In the genomic region with DNA sequence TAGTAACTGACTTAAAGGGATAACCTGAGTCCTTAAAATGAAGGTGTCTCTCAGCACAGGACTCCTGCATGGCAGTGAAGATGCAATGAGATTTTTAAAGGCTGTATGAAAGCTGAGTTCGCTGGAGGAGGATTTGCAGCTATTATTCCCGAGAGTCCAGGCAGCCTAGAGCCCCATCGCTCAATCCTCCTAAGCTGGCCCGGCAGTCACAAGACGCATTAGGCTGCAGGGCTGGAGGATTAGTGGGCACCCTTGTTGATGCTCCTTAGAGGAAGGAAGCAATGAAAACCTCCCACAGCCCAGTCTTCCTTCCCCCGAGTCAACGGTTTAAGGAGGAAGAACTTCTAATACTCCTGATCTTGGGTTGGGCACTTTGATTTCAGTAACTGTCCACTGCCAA, we compare ENCODE assay signal across 28 cellular contexts.
"Had no signal": no experiment of that assay in that cellular context is flagged by ENCODE, and none has a peak within 500 bp of the region (broad histone marks: within the 10 kb centered on the region; RNA-seq: fewer than 3 reads in every experiment).

No MANE protein-coding gene starts in this region.

- FAIRE-seq: kidney, TTC549 had no signal

- H3K9me3 ChIP-seq: adrenal gland, ascending aorta, colonic mucosa, psoas muscle, right atrium auricular region, spleen, tibial nerve had no signal

- H3K79me2 ChIP-seq: parathyroid adenoma had no signal

- H3K4me1 ChIP-seq: adrenal gland, ascending aorta, colonic mucosa, heart left ventricle, parathyroid adenoma, psoas muscle, right atrium auricular region, spleen, tibial nerve had no signal

- H3K36me3 ChIP-seq: adrenal gland, ascending aorta, cardiac muscle cell, colonic mucosa, heart left ventricle, right atrium auricular region, spleen, tibial nerve had no signal

- H3K9ac ChIP-seq: parathyroid adenoma had no signal

- H2AFZ ChIP-seq: parathyroid adenoma had no signal

- H3K27ac ChIP-seq: adrenal gland, ascending aorta, cardiac muscle cell, colonic mucosa, heart left ventricle, parathyroid adenoma, psoas muscle, right atrium auricular region, spleen, tibial nerve had no signal

- ATAC-seq: heart left ventricle; naive thymus-derived CD4-positive, alpha-beta T cell; psoas muscle had no signal

- H3K4me3 ChIP-seq: adrenal gland, ascending aorta, cardiac muscle cell, colonic mucosa, heart left ventricle, psoas muscle, right atrium auricular region, spleen, tibial nerve had no signal

- H3K27me3 ChIP-seq: adrenal gland, ascending aorta, cardiac muscle cell, colonic mucosa, heart left ventricle, right atrium auricular region, spleen, tibial nerve had no signal

- DNase-seq: activated CD4-positive, alpha-beta memory T cell treated with anti-CD3 and anti-CD28 coated beads for 36 hours; activated CD4-positive, alpha-beta T cell treated with anti-CD3 and anti-CD28 coated beads, Interleukin-2, amount 10 ng/mL, durations not matched to agents 24 days and 14 days; activated CD4-positive, CD25-positive, alpha-beta regulatory T cell treated with anti-CD3 and anti-CD28 coated beads, Interleukin-2, amount 50 U/mL, for 72 hours; activated CD8-positive, alpha-beta memory T cell treated with anti-CD3 and anti-CD28 coated beads, Interleukin-2, amount 50 U/mL, for 4 hours; activated effector memory CD4-positive, alpha-beta T cell treated with anti-CD3 and anti-CD28 coated beads, Interleukin-2, amount 50 U/mL, for 16 hours; activated naive CD4-positive, alpha-beta T cell treated with anti-CD3 and anti-CD28 coated beads for 36 hours; activated naive CD8-positive, alpha-beta T cell treated with anti-CD3 and anti-CD28 coated beads for 36 hours; activated T-cell treated with anti-CD3 and anti-CD28 coated beads, Interleukin-2, amount 50 U/mL, for 1 hour; adrenal gland; cerebellar nuclear complex; colonic mucosa; effector memory CD4-positive, alpha-beta T cell; erythroblast; heart left ventricle; immature natural killer cell; kidney; midbrain; naive thymus-derived CD4-positive, alpha-beta T cell; nucleus accumbens; psoas muscle; spleen; stimulated activated naive CD4-positive, alpha-beta T cell had no signal
